1 cellular context compared by ENCODE assay signal in the genomic region with DNA sequence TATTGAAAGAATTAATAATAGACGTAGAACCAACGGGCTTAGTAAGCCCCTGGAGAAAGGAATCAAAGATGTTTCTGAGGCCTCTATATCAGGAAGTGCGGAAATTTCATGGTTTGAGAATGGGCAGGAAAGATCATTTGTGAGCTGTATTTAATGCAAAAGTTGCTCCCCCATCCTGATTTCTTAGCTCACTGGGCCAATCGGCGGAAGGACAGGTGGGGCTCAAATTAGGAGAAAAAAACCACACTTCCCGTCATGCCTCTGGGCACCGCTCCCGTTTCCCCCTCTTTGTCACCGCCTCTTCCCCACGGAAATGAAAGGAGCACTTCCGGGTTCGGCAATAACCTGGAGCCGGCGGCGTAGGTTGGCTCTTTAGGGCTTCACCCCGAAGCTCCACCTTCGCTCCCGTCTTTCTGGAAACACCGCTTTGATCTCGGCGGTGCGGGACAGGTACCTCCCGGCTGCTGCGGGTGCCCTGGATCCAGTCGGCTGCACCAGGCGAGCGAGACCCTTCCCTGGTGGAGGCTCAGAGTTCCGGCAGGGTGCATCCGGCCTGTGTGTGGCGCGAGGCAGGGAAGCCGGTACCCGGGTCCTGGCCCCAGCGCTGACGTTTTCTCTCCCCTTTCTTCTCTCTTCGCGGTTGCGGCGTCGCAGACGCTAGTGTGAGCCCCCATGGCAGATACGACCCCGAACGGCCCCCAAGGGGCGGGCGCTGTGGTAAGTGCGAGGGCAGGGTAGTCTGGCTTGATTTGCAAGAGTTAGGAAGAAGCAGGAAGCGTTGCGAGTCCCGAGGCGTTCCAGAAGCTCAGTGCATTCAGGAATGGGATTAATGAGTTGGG.
A peak's percentile ranks its signal among the peaks of the same experiment; 100 is the strongest.
TF ChIP-seq lines count a peak whose summit lies in the region.

A gene with protein sequence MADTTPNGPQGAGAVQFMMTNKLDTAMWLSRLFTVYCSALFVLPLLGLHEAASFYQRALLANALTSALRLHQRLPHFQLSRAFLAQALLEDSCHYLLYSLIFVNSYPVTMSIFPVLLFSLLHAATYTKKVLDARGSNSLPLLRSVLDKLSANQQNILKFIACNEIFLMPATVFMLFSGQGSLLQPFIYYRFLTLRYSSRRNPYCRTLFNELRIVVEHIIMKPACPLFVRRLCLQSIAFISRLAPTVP (plus strand): TSS at position 617 of the 839 bp plus-strand sequence. CDS start 56 bp downstream, at position 673.

TF ChIP-seq in GM12878, 131 proteins besides CTCF, POLR2A, EP300 and RAD21 (continued from another document and continues in another):
- TF ChIP-seq POU2F2 (IDR thresholded peaks at IDR 0.05; ENCODE audit: borderline replicate concordance, low read depth, low read length) (no peak), MYB (IDR thresholded peaks at IDR 0.05; ENCODE audit: borderline replicate concordance, low read depth, low read length) (no peak), YY1 (IDR thresholded peaks at IDR 0.05; ENCODE audit: low read depth, low read length) (no peak), CHD2 (IDR thresholded peaks at IDR 0.05; ENCODE audit: borderline replicate concordance, low read depth, low read length) (peak; percentile 76), SRF (IDR thresholded peaks at IDR 0.05; ENCODE audit: low read depth in 2 of 2, low read length in 2 of 2) (no peak), RFX5 (IDR thresholded peaks at IDR 0.05; ENCODE audit: low read depth, low read length) (no peak), PML (IDR thresholded peaks at IDR 0.05; ENCODE audit: low read length) (peak; percentile 60; the same call in 1 of the 2 replicates), FOXK2 (IDR thresholded peaks at IDR 0.05) (no peak), BACH1 (IDR thresholded peaks at IDR 0.05; ENCODE audit: borderline replicate concordance) (no peak), POLR2AphosphoS2 (IDR thresholded peaks at IDR 0.05; ENCODE audit: low read depth, low read length) (no peak), SMARCA5 (IDR thresholded peaks at IDR 0.05) (0 out of 2 replicates have a peak, but pooled peaks have one; percentile 39), BHLHE40 (IDR thresholded peaks at IDR 0.05; ENCODE audit: borderline replicate concordance in 1 of 2, low read depth in 2 of 2, low read length in 1 of 2) (peak in 1 of 2 experiments; percentile 39; a peak in 1 of 4 replicates), RBBP5 (conservative IDR thresholded peaks at IDR 0.05) (no peak), IKZF2 (IDR thresholded peaks at IDR 0.05) (peak; percentile 62 to 79; a peak in 3 of 4 replicates), ATF7 (IDR thresholded peaks at IDR 0.05; ENCODE audit: low read depth) (peak; percentile 26; the same call in 1 of the 2 replicates), TBL1XR1 (IDR thresholded peaks at IDR 0.05; ENCODE audit: low read depth, low read length) (peak; percentile 41; the same call in 1 of the 2 replicates), TARDBP (IDR thresholded peaks at IDR 0.05; ENCODE audit: borderline replicate concordance) (peak; percentile 83), LARP7 (IDR thresholded peaks at IDR 0.05) (0 out of 2 replicates have a peak, but pooled peaks have one; percentile 50), SMAD1 (IDR thresholded peaks at IDR 0.05; ENCODE audit: low read depth, partially characterized antibody) (no peak), DPF2 (IDR thresholded peaks at IDR 0.05) (peak; percentile 59; the same call in 1 of the 2 replicates), ASH2L (IDR thresholded peaks at IDR 0.05; ENCODE audit: borderline replicate concordance, low read depth) (peak; percentile 96; the same call in 1 of the 2 replicates), EED (IDR thresholded peaks at IDR 0.05; ENCODE audit: low read depth) (peak; percentile 50), TCF7 (IDR thresholded peaks at IDR 0.05; ENCODE audit: borderline replicate concordance) (0 out of 2 replicates have a peak, but pooled peaks have one; percentile 6), TAF1 (IDR thresholded peaks at IDR 0.05; ENCODE audit: borderline replicate concordance, low read depth, low read length) (peak; percentile 67; the same call in 1 of the 2 replicates), NFYA (IDR thresholded peaks at IDR 0.05; ENCODE audit: borderline replicate concordance, low read depth, low read length) (no peak), ZNF24 (IDR thresholded peaks at IDR 0.05) (no peak), ZNF274 (IDR thresholded peaks at IDR 0.05; ENCODE audit: insufficient read depth, insufficient read length) (no peak), CHD1 (IDR thresholded peaks at IDR 0.05; ENCODE audit: low read depth, low read length) (no peak), FOXM1 (IDR thresholded peaks at IDR 0.05; ENCODE audit: low read depth, low read length) (no peak), RCOR1 (conservative IDR thresholded peaks at IDR 0.05; ENCODE audit: low read depth, low read length) (no peak), RAD51 (IDR thresholded peaks at IDR 0.05) (no peak), MEF2A (IDR thresholded peaks at IDR 0.05; ENCODE audit: insufficient read depth, low read depth, low read length) (no peak), ZNF622 (IDR thresholded peaks at IDR 0.05) (no peak), NFXL1 (IDR thresholded peaks at IDR 0.05; ENCODE audit: borderline replicate concordance) (no peak), MTA3 (IDR thresholded peaks at IDR 0.05; ENCODE audit: borderline replicate concordance, low read length) (no peak), NFIC (IDR thresholded peaks at IDR 0.05; ENCODE audit: low read depth, low read length) (no peak)
- TF ChIP-seq, protein P1, sequence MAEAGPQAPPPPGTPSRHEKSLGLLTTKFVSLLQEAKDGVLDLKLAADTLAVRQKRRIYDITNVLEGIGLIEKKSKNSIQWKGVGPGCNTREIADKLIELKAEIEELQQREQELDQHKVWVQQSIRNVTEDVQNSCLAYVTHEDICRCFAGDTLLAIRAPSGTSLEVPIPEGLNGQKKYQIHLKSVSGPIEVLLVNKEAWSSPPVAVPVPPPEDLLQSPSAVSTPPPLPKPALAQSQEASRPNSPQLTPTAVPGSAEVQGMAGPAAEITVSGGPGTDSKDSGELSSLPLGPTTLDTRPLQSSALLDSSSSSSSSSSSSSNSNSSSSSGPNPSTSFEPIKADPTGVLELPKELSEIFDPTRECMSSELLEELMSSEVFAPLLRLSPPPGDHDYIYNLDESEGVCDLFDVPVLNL (IDR thresholded peaks at IDR 0.05; ENCODE audit: low read depth, low read length) = no peak
- TF ChIP-seq, protein P2, sequence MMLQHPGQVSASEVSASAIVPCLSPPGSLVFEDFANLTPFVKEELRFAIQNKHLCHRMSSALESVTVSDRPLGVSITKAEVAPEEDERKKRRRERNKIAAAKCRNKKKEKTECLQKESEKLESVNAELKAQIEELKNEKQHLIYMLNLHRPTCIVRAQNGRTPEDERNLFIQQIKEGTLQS (IDR thresholded peaks at IDR 0.05; ENCODE audit: borderline replicate concordance, extremely low read depth, low read depth, low read length) = no peak
- TF ChIP-seq, protein P3, sequence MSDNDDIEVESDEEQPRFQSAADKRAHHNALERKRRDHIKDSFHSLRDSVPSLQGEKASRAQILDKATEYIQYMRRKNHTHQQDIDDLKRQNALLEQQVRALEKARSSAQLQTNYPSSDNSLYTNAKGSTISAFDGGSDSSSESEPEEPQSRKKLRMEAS (IDR thresholded peaks at IDR 0.05; ENCODE audit: low read depth, low read length) = no peak
- TF ChIP-seq, protein P4, sequence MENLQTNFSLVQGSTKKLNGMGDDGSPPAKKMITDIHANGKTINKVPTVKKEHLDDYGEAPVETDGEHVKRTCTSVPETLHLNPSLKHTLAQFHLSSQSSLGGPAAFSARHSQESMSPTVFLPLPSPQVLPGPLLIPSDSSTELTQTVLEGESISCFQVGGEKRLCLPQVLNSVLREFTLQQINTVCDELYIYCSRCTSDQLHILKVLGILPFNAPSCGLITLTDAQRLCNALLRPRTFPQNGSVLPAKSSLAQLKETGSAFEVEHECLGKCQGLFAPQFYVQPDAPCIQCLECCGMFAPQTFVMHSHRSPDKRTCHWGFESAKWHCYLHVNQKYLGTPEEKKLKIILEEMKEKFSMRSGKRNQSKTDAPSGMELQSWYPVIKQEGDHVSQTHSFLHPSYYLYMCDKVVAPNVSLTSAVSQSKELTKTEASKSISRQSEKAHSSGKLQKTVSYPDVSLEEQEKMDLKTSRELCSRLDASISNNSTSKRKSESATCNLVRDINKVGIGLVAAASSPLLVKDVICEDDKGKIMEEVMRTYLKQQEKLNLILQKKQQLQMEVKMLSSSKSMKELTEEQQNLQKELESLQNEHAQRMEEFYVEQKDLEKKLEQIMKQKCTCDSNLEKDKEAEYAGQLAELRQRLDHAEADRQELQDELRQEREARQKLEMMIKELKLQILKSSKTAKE (IDR thresholded peaks at IDR 0.05; ENCODE audit: low read depth, poor library complexity, severe bottlenecking) = peak; percentile 16
- TF ChIP-seq, protein P5, sequence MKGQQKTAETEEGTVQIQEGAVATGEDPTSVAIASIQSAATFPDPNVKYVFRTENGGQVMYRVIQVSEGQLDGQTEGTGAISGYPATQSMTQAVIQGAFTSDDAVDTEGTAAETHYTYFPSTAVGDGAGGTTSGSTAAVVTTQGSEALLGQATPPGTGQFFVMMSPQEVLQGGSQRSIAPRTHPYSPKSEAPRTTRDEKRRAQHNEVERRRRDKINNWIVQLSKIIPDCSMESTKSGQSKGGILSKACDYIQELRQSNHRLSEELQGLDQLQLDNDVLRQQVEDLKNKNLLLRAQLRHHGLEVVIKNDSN (IDR thresholded peaks at IDR 0.05; ENCODE audit: borderline replicate concordance, extremely low read length, insufficient read depth, low read depth, low read length) = no peak
- TF ChIP-seq, protein P6, sequence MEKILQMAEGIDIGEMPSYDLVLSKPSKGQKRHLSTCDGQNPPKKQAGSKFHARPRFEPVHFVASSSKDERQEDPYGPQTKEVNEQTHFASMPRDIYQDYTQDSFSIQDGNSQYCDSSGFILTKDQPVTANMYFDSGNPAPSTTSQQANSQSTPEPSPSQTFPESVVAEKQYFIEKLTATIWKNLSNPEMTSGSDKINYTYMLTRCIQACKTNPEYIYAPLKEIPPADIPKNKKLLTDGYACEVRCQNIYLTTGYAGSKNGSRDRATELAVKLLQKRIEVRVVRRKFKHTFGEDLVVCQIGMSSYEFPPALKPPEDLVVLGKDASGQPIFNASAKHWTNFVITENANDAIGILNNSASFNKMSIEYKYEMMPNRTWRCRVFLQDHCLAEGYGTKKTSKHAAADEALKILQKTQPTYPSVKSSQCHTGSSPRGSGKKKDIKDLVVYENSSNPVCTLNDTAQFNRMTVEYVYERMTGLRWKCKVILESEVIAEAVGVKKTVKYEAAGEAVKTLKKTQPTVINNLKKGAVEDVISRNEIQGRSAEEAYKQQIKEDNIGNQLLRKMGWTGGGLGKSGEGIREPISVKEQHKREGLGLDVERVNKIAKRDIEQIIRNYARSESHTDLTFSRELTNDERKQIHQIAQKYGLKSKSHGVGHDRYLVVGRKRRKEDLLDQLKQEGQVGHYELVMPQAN (conservative IDR thresholded peaks at IDR 0.05) = peak; percentile 87
- TF ChIP-seq, protein P7, sequence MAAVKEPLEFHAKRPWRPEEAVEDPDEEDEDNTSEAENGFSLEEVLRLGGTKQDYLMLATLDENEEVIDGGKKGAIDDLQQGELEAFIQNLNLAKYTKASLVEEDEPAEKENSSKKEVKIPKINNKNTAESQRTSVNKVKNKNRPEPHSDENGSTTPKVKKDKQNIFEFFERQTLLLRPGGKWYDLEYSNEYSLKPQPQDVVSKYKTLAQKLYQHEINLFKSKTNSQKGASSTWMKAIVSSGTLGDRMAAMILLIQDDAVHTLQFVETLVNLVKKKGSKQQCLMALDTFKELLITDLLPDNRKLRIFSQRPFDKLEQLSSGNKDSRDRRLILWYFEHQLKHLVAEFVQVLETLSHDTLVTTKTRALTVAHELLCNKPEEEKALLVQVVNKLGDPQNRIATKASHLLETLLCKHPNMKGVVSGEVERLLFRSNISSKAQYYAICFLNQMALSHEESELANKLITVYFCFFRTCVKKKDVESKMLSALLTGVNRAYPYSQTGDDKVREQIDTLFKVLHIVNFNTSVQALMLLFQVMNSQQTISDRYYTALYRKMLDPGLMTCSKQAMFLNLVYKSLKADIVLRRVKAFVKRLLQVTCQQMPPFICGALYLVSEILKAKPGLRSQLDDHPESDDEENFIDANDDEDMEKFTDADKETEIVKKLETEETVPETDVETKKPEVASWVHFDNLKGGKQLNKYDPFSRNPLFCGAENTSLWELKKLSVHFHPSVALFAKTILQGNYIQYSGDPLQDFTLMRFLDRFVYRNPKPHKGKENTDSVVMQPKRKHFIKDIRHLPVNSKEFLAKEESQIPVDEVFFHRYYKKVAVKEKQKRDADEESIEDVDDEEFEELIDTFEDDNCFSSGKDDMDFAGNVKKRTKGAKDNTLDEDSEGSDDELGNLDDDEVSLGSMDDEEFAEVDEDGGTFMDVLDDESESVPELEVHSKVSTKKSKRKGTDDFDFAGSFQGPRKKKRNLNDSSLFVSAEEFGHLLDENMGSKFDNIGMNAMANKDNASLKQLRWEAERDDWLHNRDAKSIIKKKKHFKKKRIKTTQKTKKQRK (IDR thresholded peaks at IDR 0.05; ENCODE audit: low read depth, low read length) = no peak
- TF ChIP-seq, protein P8, sequence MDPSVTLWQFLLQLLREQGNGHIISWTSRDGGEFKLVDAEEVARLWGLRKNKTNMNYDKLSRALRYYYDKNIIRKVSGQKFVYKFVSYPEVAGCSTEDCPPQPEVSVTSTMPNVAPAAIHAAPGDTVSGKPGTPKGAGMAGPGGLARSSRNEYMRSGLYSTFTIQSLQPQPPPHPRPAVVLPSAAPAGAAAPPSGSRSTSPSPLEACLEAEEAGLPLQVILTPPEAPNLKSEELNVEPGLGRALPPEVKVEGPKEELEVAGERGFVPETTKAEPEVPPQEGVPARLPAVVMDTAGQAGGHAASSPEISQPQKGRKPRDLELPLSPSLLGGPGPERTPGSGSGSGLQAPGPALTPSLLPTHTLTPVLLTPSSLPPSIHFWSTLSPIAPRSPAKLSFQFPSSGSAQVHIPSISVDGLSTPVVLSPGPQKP (IDR thresholded peaks at IDR 0.05; ENCODE audit: low read depth, low read length) = no peak
- TF ChIP-seq, protein P9, sequence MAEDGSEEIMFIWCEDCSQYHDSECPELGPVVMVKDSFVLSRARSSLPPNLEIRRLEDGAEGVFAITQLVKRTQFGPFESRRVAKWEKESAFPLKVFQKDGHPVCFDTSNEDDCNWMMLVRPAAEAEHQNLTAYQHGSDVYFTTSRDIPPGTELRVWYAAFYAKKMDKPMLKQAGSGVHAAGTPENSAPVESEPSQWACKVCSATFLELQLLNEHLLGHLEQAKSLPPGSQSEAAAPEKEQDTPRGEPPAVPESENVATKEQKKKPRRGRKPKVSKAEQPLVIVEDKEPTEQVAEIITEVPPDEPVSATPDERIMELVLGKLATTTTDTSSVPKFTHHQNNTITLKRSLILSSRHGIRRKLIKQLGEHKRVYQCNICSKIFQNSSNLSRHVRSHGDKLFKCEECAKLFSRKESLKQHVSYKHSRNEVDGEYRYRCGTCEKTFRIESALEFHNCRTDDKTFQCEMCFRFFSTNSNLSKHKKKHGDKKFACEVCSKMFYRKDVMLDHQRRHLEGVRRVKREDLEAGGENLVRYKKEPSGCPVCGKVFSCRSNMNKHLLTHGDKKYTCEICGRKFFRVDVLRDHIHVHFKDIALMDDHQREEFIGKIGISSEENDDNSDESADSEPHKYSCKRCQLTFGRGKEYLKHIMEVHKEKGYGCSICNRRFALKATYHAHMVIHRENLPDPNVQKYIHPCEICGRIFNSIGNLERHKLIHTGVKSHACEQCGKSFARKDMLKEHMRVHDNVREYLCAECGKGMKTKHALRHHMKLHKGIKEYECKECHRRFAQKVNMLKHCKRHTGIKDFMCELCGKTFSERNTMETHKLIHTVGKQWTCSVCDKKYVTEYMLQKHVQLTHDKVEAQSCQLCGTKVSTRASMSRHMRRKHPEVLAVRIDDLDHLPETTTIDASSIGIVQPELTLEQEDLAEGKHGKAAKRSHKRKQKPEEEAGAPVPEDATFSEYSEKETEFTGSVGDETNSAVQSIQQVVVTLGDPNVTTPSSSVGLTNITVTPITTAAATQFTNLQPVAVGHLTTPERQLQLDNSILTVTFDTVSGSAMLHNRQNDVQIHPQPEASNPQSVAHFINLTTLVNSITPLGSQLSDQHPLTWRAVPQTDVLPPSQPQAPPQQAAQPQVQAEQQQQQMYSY (CRISPR knock-in tag; IDR thresholded peaks at IDR 0.05) = no peak
